ENCODE assay signal across 1 cellular context in genomic region chr10:102394801-102395676, GRCh38.
TF ChIP-seq lines count a peak whose summit lies in the region.

No MANE protein-coding gene starts in this region.

TF ChIP-seq in HepG2, 621 proteins besides CTCF, POLR2A, EP300 and RAD21 (continued from another document and continues in another):
- TF ChIP-seq E2F5 (CRISPR knock-in tag; conservative IDR thresholded peaks at IDR 0.05) (no peak), ZSCAN20 (CRISPR knock-in tag; IDR thresholded peaks at IDR 0.05; ENCODE audit: borderline replicate concordance) (0 out of 2 replicates have a peak, but pooled peaks have one; percentile 42), ZNF24 (IDR thresholded peaks at IDR 0.05) (no peak), MTA3 (CRISPR knock-in tag; IDR thresholded peaks at IDR 0.05) (no peak), NCOA2 (CRISPR knock-in tag; IDR thresholded peaks at IDR 0.05) (no peak), ZNF3 (CRISPR knock-in tag; IDR thresholded peaks at IDR 0.05) (no peak), PBX3 (CRISPR knock-in tag; IDR thresholded peaks at IDR 0.05; ENCODE audit: borderline replicate concordance) (no peak), MED1 (CRISPR knock-in tag; IDR thresholded peaks at IDR 0.05) (no peak), PCBP1 (IDR thresholded peaks at IDR 0.05; ENCODE audit: borderline replicate concordance, low read depth, low read length) (peak; percentile 31; the same call in 1 of the 2 replicates), SCMH1 (CRISPR knock-in tag; IDR thresholded peaks at IDR 0.05; ENCODE audit: borderline replicate concordance) (no peak), TBP (CRISPR knock-in tag; IDR thresholded peaks at IDR 0.05) (no peak), E2F2 (CRISPR knock-in tag; IDR thresholded peaks at IDR 0.05; ENCODE audit: borderline replicate concordance) (no peak), ESRRA (CRISPR knock-in tag; IDR thresholded peaks at IDR 0.05; ENCODE audit: low read depth) (no peak), ZNF501 (CRISPR knock-in tag; IDR thresholded peaks at IDR 0.05) (no peak), SMARCC2 (IDR thresholded peaks at IDR 0.05) (no peak), MLXIP (CRISPR knock-in tag; IDR thresholded peaks at IDR 0.05; ENCODE audit: borderline replicate concordance) (no peak), PAXIP1 (CRISPR knock-in tag; conservative IDR thresholded peaks at IDR 0.05) (no peak), ZNF530 (CRISPR knock-in tag; IDR thresholded peaks at IDR 0.05; ENCODE audit: low read depth) (no peak), PRMT3 (CRISPR knock-in tag; IDR thresholded peaks at IDR 0.05; ENCODE audit: borderline replicate concordance, low read depth) (no peak), ZNF337 (CRISPR knock-in tag; IDR thresholded peaks at IDR 0.05; ENCODE audit: borderline replicate concordance, low read depth) (no peak), XRCC5 (optimal IDR thresholded peaks at IDR 0.05; ENCODE audit: low read length) (no peak), ZMAT3 (CRISPR knock-in tag; conservative IDR thresholded peaks at IDR 0.05) (no peak), ZUFSP (CRISPR knock-in tag; IDR thresholded peaks at IDR 0.05; ENCODE audit: borderline replicate concordance) (no peak), ZNF549 (CRISPR knock-in tag; IDR thresholded peaks at IDR 0.05) (no peak), CEBPG (CRISPR knock-in tag; IDR thresholded peaks at IDR 0.05) (no peak), ZNF329 (CRISPR knock-in tag; IDR thresholded peaks at IDR 0.05; ENCODE audit: low read depth) (no peak), MLLT10 (CRISPR knock-in tag; IDR thresholded peaks at IDR 0.05) (no peak), FOXA1 (IDR thresholded peaks at IDR 0.05) (no peak), FOXA1 (CRISPR knock-in tag; IDR thresholded peaks at IDR 0.05) (no peak), SOX13 (IDR thresholded peaks at IDR 0.05) (no peak), SOX13 (CRISPR knock-in tag; conservative IDR thresholded peaks at IDR 0.05 in 1 of 2, IDR thresholded peaks at IDR 0.05 in 1 of 2) (no peak), MED8 (CRISPR knock-in tag; IDR thresholded peaks at IDR 0.05; ENCODE audit: insufficient replicate concordance) (peak; percentile 15), TRIM24 (CRISPR knock-in tag; IDR thresholded peaks at IDR 0.05) (no peak), YY1 (IDR thresholded peaks at IDR 0.05; ENCODE audit: insufficient read depth, insufficient replicate concordance, low read depth, low read length) (peak; percentile 46), ZNF710 (CRISPR knock-in tag; IDR thresholded peaks at IDR 0.05; ENCODE audit: borderline replicate concordance) (no peak), ZNF234 (CRISPR knock-in tag; conservative IDR thresholded peaks at IDR 0.05) (no peak), ZNF276 (CRISPR knock-in tag; IDR thresholded peaks at IDR 0.05; ENCODE audit: low read depth) (no peak; the same call in 1 of the 2 replicates), RARA (CRISPR knock-in tag; IDR thresholded peaks at IDR 0.05) (no peak), FIP1L1 (IDR thresholded peaks at IDR 0.05; ENCODE audit: borderline replicate concordance, insufficient read depth, low read depth, low read length) (no peak), ZNF878 (CRISPR knock-in tag; IDR thresholded peaks at IDR 0.05) (no peak), IRF9 (CRISPR knock-in tag; IDR thresholded peaks at IDR 0.05; ENCODE audit: borderline replicate concordance) (no peak), CHCHD3 (CRISPR knock-in tag; IDR thresholded peaks at IDR 0.05) (no peak), SOX5 (CRISPR knock-in tag; IDR thresholded peaks at IDR 0.05; ENCODE audit: borderline replicate concordance) (no peak), IRX3 (CRISPR knock-in tag; IDR thresholded peaks at IDR 0.05; ENCODE audit: borderline replicate concordance, low read depth) (no peak), ZBTB44 (CRISPR knock-in tag; IDR thresholded peaks at IDR 0.05) (no peak)
